Comparison of ENCODE assay signal across 31 cellular contexts in genomic region chr6:35483490-35483889, GRCh38. TPM values are rescaled to one million over a fixed set of nuclear protein-coding genes. Genes with fewer than 3 reads are reported as not detected.
DNase-seq lines count a peak whose midpoint lies in the region; ATAC-seq, FAIRE-seq and TF ChIP-seq lines count a peak whose summit lies in the region.
"Had no signal": no experiment of that assay in that cellular context is flagged by ENCODE, and none has a peak within 500 bp of the region (broad histone marks: within the 10 kb centered on the region; RNA-seq: fewer than 3 reads in every experiment).

No MANE protein-coding gene starts in this region.

- FAIRE-seq in astrocyte (lab: Jason Lieb, UNC): no peak
- FAIRE-seq: A204.1, bronchial epithelial cell, frontal cortex, GM12891 had no signal

- H3K4me3 ChIP-seq in astrocyte (ENCODE audit: insufficient read depth, low read depth, low read length) (no peak overlapping the region), muscle layer of colon (ENCODE audit: low read depth in 1 of 2, low read length in 2 of 2) (no peak overlapping the region)
- H3K4me3 ChIP-seq: coronary artery, skin epidermis had no signal

- H3K27ac Mint-ChIP-seq in activated T-cell treated with anti-CD3 and anti-CD28 coated beads, Interleukin-2, amount 50 U/mL, for 24 hours: peak overlapping the region; percentile 41
- H3K27ac Mint-ChIP-seq in astrocyte (ENCODE audit: unreplicated experiment): peak overlapping the region; percentile 53
- peak overlapping the region; percentile 99 for H3K27ac Mint-ChIP-seq in type B pancreatic cell
- H3K27ac Mint-ChIP-seq: activated CD4-positive, alpha-beta T cell treated with anti-CD3 and anti-CD28 coated beads, Interleukin-2, amount 10 ng/mL, durations not matched to agents 7 days and 5 days; activated CD8-positive, alpha-beta memory T cell treated with anti-CD3 and anti-CD28 coated beads, Interleukin-2, amount 10 ng/mL, durations not matched to agents 7 days and 5 days; activated naive CD4-positive, alpha-beta T cell treated with anti-CD3 and anti-CD28 coated beads for 36 hours; activated T-helper 1 cell treated with anti-CD3 and anti-CD28 coated beads, Interleukin-12 subunit alpha, Interleukin-12 subunit beta, Interleukin-2, Interleukin-4 antibody, amounts not matched to agents 30 ng/mL and 10 ng/mL and 1 ng/mL, durations not matched to agents 14 hours and 24 hours and 36 hours; effector memory CD8-positive, alpha-beta T cell; stimulated activated naive CD8-positive, alpha-beta T cell treated with anti-CD3 and anti-CD28 coated beads, Interleukin-15, Interleukin-2, amounts not matched to agents 100 ng/mL and 50 ng/mL, for 24 hours had no signal

- no peak overlapping the region for H3K27ac ChIP-seq in astrocyte (ENCODE audit: low read depth, low read length)
- peak overlapping the region; percentile 12 for H3K27ac ChIP-seq in muscle layer of colon (ENCODE audit: low read depth, low read length)

- no peaks in the 10 kb centered on the region for H3K27me3 Mint-ChIP-seq in activated T-cell treated with anti-CD3 and anti-CD28 coated beads, Interleukin-2, amount 50 U/mL, for 24 hours
- H3K27me3 Mint-ChIP-seq in astrocyte (ENCODE audit: low read depth, unreplicated experiment): no peaks in the 10 kb centered on the region
- H3K27me3 Mint-ChIP-seq in type B pancreatic cell: no peaks in the 10 kb centered on the region
- H3K27me3 Mint-ChIP-seq: activated CD4-positive, alpha-beta T cell treated with anti-CD3 and anti-CD28 coated beads, Interleukin-2, amount 10 ng/mL, durations not matched to agents 7 days and 5 days; activated CD8-positive, alpha-beta memory T cell treated with anti-CD3 and anti-CD28 coated beads, Interleukin-2, amount 10 ng/mL, durations not matched to agents 7 days and 5 days; effector memory CD8-positive, alpha-beta T cell; stimulated activated naive CD8-positive, alpha-beta T cell treated with anti-CD3 and anti-CD28 coated beads, Interleukin-15, Interleukin-2, amounts not matched to agents 100 ng/mL and 50 ng/mL, for 24 hours had no signal

- H3K27me3 ChIP-seq in astrocyte (ENCODE audit: insufficient read depth, low read length) (no peaks in the 10 kb centered on the region), muscle layer of colon (ENCODE audit: control insufficient read depth in 1 of 2, insufficient read depth in 2 of 2, low read length in 2 of 2) (no peaks in the 10 kb centered on the region)

- DNase-seq in activated T-cell treated with anti-CD3 and anti-CD28 coated beads, Interleukin-2, amount 50 U/mL, for 24 hours: no peak
- no peak for DNase-seq in activated T-cell treated with anti-CD3 and anti-CD28 coated beads for 4 hours
- DNase-seq in astrocyte (ENCODE audit: low read depth): no peak
- DNase-seq in type B pancreatic cell (ENCODE audit: extremely low spot score, unreplicated experiment): no peak
- no peak for DNase-seq in SHP77 treated with DMSO at 0.1 percent for 48 hours (lab: John Stamatoyannopoulos, UW)
- DNase-seq in NCI-H69 (lab: John Stamatoyannopoulos, UW): no peak
- DNase-seq: activated CD4-positive, alpha-beta T cell treated with anti-CD3 and anti-CD28 coated beads, Interleukin-2, amount 10 ng/mL, durations not matched to agents 7 days and 5 days; activated CD8-positive, alpha-beta memory T cell treated with anti-CD3 and anti-CD28 coated beads, Interleukin-2, amount 10 ng/mL, durations not matched to agents 7 days and 5 days; activated naive CD4-positive, alpha-beta T cell treated with anti-CD3 and anti-CD28 coated beads for 36 hours; DMS 273 treated with DMSO at 0.1 percent for 48 hours; effector memory CD8-positive, alpha-beta T cell; hypothalamus; naive thymus-derived CD4-positive, alpha-beta T cell; NCI-H1092 treated with DMSO at 0.1 percent for 48 hours; NCI-H187 treated with DMSO at 0.1 percent for 48 hours had no signal

- H3K4me2 ChIP-seq in astrocyte (ENCODE audit: low read length): no peak overlapping the region

- no peak overlapping the region for H3K4me3 Mint-ChIP-seq in activated T-cell treated with anti-CD3 and anti-CD28 coated beads, Interleukin-2, amount 50 U/mL, for 24 hours
- H3K4me3 Mint-ChIP-seq in astrocyte (ENCODE audit: unreplicated experiment) (no peak overlapping the region), type B pancreatic cell (no peak overlapping the region)
- H3K4me3 Mint-ChIP-seq: activated CD4-positive, alpha-beta T cell treated with anti-CD3 and anti-CD28 coated beads, Interleukin-2, amount 10 ng/mL, durations not matched to agents 7 days and 5 days; activated CD8-positive, alpha-beta memory T cell treated with anti-CD3 and anti-CD28 coated beads, Interleukin-2, amount 10 ng/mL, durations not matched to agents 7 days and 5 days; activated naive CD4-positive, alpha-beta T cell treated with anti-CD3 and anti-CD28 coated beads for 36 hours; activated T-helper 1 cell treated with anti-CD3 and anti-CD28 coated beads, Interleukin-12 subunit alpha, Interleukin-12 subunit beta, Interleukin-2, Interleukin-4 antibody, amounts not matched to agents 30 ng/mL and 10 ng/mL and 1 ng/mL, durations not matched to agents 14 hours and 24 hours and 36 hours; CD4-positive, alpha-beta memory T cell; effector memory CD8-positive, alpha-beta T cell; naive thymus-derived CD4-positive, alpha-beta T cell; stimulated activated naive CD8-positive, alpha-beta T cell treated with anti-CD3 and anti-CD28 coated beads, Interleukin-15, Interleukin-2, amounts not matched to agents 100 ng/mL and 50 ng/mL, for 24 hours had no signal

- TF ChIP-seq CTCF in astrocyte (IDR thresholded peaks at IDR 0.05; ENCODE audit: insufficient read depth, low read depth, low read length): no peak
- no peak for TF ChIP-seq CTCF in type B pancreatic cell (conservative IDR thresholded peaks at IDR 0.05)

- no peaks in the 10 kb centered on the region for H3K9me3 Mint-ChIP-seq in activated T-cell treated with anti-CD3 and anti-CD28 coated beads, Interleukin-2, amount 50 U/mL, for 24 hours
- H3K9me3 Mint-ChIP-seq in astrocyte (ENCODE audit: unreplicated experiment): no peaks in the 10 kb centered on the region
- no peaks in the 10 kb centered on the region for H3K9me3 Mint-ChIP-seq in type B pancreatic cell
- H3K9me3 Mint-ChIP-seq: activated CD4-positive, alpha-beta T cell treated with anti-CD3 and anti-CD28 coated beads, Interleukin-2, amount 10 ng/mL, durations not matched to agents 7 days and 5 days; activated naive CD4-positive, alpha-beta T cell treated with anti-CD3 and anti-CD28 coated beads for 36 hours; activated T-helper 1 cell treated with anti-CD3 and anti-CD28 coated beads, Interleukin-12 subunit alpha, Interleukin-12 subunit beta, Interleukin-2, Interleukin-4 antibody, amounts not matched to agents 30 ng/mL and 10 ng/mL and 1 ng/mL, durations not matched to agents 14 hours and 24 hours and 36 hours; CD4-positive, alpha-beta memory T cell; effector memory CD8-positive, alpha-beta T cell; stimulated activated naive CD8-positive, alpha-beta T cell treated with anti-CD3 and anti-CD28 coated beads, Interleukin-15, Interleukin-2, amounts not matched to agents 100 ng/mL and 50 ng/mL, for 24 hours had no signal

- H3K4me1 ChIP-seq in astrocyte (ENCODE audit: insufficient read depth, low read length): peaks cover 37% of the 10 kb centered on the region
- H3K4me1 ChIP-seq in muscle layer of colon (ENCODE audit: insufficient read depth, low read length): peaks cover 54% of the 10 kb centered on the region

- peaks cover 62% of the 10 kb centered on the region for H3K79me2 ChIP-seq in astrocyte (ENCODE audit: insufficient read depth, low read length)

- H3K36me3 Mint-ChIP-seq in activated T-cell treated with anti-CD3 and anti-CD28 coated beads, Interleukin-2, amount 50 U/mL, for 24 hours (ENCODE audit: low read depth): no peaks in the 10 kb centered on the region
- H3K36me3 Mint-ChIP-seq in astrocyte (ENCODE audit: low read depth, unreplicated experiment): peaks cover 10% of the 10 kb centered on the region
- H3K36me3 Mint-ChIP-seq in type B pancreatic cell: peaks cover 14% of the 10 kb centered on the region
- H3K36me3 Mint-ChIP-seq: activated CD8-positive, alpha-beta memory T cell treated with anti-CD3 and anti-CD28 coated beads, Interleukin-2, amount 10 ng/mL, durations not matched to agents 7 days and 5 days; CD4-positive, alpha-beta memory T cell; naive thymus-derived CD4-positive, alpha-beta T cell had no signal

- H2AFZ ChIP-seq in astrocyte (ENCODE audit: low read depth, low read length): no peak overlapping the region

- ATAC-seq in HG03039 (IDR thresholded peaks at IDR 0.05; ENCODE audit: unreplicated experiment): no peak
- ATAC-seq: activated CD8-positive, alpha-beta memory T cell treated with anti-CD3 and anti-CD28 coated beads, Interleukin-2, amount 10 ng/mL, durations not matched to agents 7 days and 5 days; effector memory CD8-positive, alpha-beta T cell; esophagus mucosa; left lobe of liver; naive thymus-derived CD4-positive, alpha-beta T cell had no signal

- H3K4me1 Mint-ChIP-seq in activated T-cell treated with anti-CD3 and anti-CD28 coated beads, Interleukin-2, amount 50 U/mL, for 24 hours (ENCODE audit: low read depth): peaks cover 7% of the 10 kb centered on the region
- H3K4me1 Mint-ChIP-seq in astrocyte (ENCODE audit: low read depth, unreplicated experiment): peaks cover 28% of the 10 kb centered on the region
- peaks cover 26% of the 10 kb centered on the region for H3K4me1 Mint-ChIP-seq in type B pancreatic cell (ENCODE audit: unreplicated experiment)

- H3K9ac ChIP-seq in astrocyte (ENCODE audit: low read length) (no peak overlapping the region), muscle layer of colon (ENCODE audit: low read length) (no peak overlapping the region)

- H3K9me3 ChIP-seq in astrocyte (ENCODE audit: insufficient read depth, low read depth, low read length) (no peaks in the 10 kb centered on the region), muscle layer of colon (ENCODE audit: low read length) (no peaks in the 10 kb centered on the region)

- peaks cover 10% of the 10 kb centered on the region for H3K36me3 ChIP-seq in astrocyte (ENCODE audit: insufficient read depth, low read length)
- peaks cover 54% of the 10 kb centered on the region for H3K36me3 ChIP-seq in muscle layer of colon (ENCODE audit: insufficient read depth, low read length)

- H4K20me1 ChIP-seq in astrocyte (ENCODE audit: insufficient read depth, low read length): peaks cover 61% of the 10 kb centered on the region

RNA-seq across cellular contexts. Expression of gene TEAD3, which starts 13.4 kb away (rescaled TPM):
- total RNA-seq in astrocyte: 73.3 and 75.5 TPM in 2 replicates
- total RNA-seq in type B pancreatic cell (ENCODE audit: low replicate concordance): 49.8 and 109 TPM in 2 replicates

RNA-seq across cellular contexts. Expression of gene RPL10A, which starts 15.3 kb away (rescaled TPM):
- total RNA-seq in astrocyte (818 and 887 TPM in 2 replicates), type B pancreatic cell (ENCODE audit: low replicate concordance) (1,788 and 1,808 TPM in 2 replicates)

RNA-seq across cellular contexts. Expression of gene TULP1, which starts 29.2 kb away (rescaled TPM):
- total RNA-seq in astrocyte (not detected in 2 replicates), type B pancreatic cell (ENCODE audit: low replicate concordance) (0.14 TPM in 1 of 2 replicates, not detected in the other)
- total RNA-seq: activated CD4-positive, alpha-beta T cell treated with anti-CD3 and anti-CD28 coated beads, Interleukin-2, amount 10 ng/mL, durations not matched to agents 7 days and 5 days; activated CD8-positive, alpha-beta memory T cell treated with anti-CD3 and anti-CD28 coated beads, Interleukin-2, amount 10 ng/mL, durations not matched to agents 7 days and 5 days; activated naive CD4-positive, alpha-beta T cell treated with anti-CD3 and anti-CD28 coated beads for 36 hours; activated T-helper 1 cell treated with anti-CD3 and anti-CD28 coated beads, Interleukin-12 subunit alpha, Interleukin-12 subunit beta, Interleukin-2, Interleukin-4 antibody, amounts not matched to agents 30 ng/mL and 10 ng/mL and 1 ng/mL, durations not matched to agents 14 hours and 24 hours and 36 hours; CD4-positive, alpha-beta memory T cell; esophagus mucosa; frontal cortex; left lobe of liver; mesenteric fat pad; naive thymus-derived CD4-positive, alpha-beta T cell; renal cortical epithelial cell; T-helper 2 cell treated with Interferon-gamma antibody and Interleukin-4, amounts not matched to agents 100 ng/mL and 5 ng/mL, for 36 hours had no signal

RNA-seq across cellular contexts. Expression of gene FANCE, which starts 31.4 kb away (rescaled TPM):
- 2.9 and 3.1 TPM in 2 replicates for total RNA-seq in astrocyte
- 11.6 and 12.8 TPM in 2 replicates for total RNA-seq in type B pancreatic cell (ENCODE audit: low replicate concordance)

Comparison
In these comparisons a context has a peak if more than half of its experiments do, and no peak if none do; other contexts are left out.
1. H3K27ac Mint-ChIP-seq: peak in every context shown above with its lines; median percentile 99 in type B pancreatic cell; 53 in astrocyte; 41 in activated T-cell treated with anti-CD3 and anti-CD28 coated beads, Interleukin-2, amount 50 U/mL, for 24 hours.